Comparison of ENCODE assay signal across 1 cellular context in genomic region chr12:92178340-92178739, GRCh38.
TF ChIP-seq lines count a peak whose summit lies in the region.

No MANE protein-coding gene starts in this region.

TF ChIP-seq in GM12878, 131 proteins besides CTCF, POLR2A, EP300 and RAD21:
- TF ChIP-seq RELA (IDR thresholded peaks at IDR 0.05; ENCODE audit: borderline replicate concordance, partially characterized antibody) (no peak), NRF1 (conservative IDR thresholded peaks at IDR 0.05; ENCODE audit: low read depth, low read length) (no peak), RCOR1 (conservative IDR thresholded peaks at IDR 0.05; ENCODE audit: low read depth, low read length) (no peak), ZBTB11 (CRISPR knock-in tag; IDR thresholded peaks at IDR 0.05) (no peak), RELB (IDR thresholded peaks at IDR 0.05; ENCODE audit: low read depth) (peak; percentile 47; the same call in 1 of the 2 replicates), IKZF2 (IDR thresholded peaks at IDR 0.05) (peak in 1 of 2 experiments; percentile 25; a peak in 2 of 4 replicates), CBFB (IDR thresholded peaks at IDR 0.05; ENCODE audit: low read depth) (no peak), CHD2 (IDR thresholded peaks at IDR 0.05; ENCODE audit: borderline replicate concordance, low read depth, low read length) (no peak), MTA2 (IDR thresholded peaks at IDR 0.05; ENCODE audit: low read depth) (peak; percentile 68), BHLHE40 (IDR thresholded peaks at IDR 0.05; ENCODE audit: borderline replicate concordance in 1 of 2, low read depth in 2 of 2, low read length in 1 of 2) (peak in 1 of 2 experiments; percentile 40; a peak in 1 of 4 replicates), CBX5 (IDR thresholded peaks at IDR 0.05; ENCODE audit: low read depth) (no peak)
